36 cellular contexts compared by ENCODE assay signal in the genomic region with DNA sequence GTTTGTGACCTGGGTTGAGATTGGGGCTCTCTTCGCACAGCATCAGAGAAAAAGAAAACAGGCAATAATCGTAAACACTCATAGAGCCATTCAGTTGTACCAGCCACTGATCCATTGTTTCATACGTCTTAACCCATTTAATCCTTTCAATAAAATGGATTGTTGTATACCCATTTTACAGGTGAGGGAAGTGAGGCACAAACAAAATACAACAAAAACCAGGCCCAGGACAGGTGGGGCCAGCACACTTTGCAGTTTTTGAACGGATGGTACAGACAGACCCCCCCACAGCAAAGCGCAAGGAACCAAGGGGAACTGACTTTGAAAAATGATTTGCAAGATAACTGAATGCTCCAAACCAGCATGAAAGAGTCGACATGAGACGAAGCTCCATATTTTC. TPM values are rescaled to one million over a fixed set of nuclear protein-coding genes. Genes with fewer than 3 reads are reported as not detected.
"Had no signal": no experiment of that assay in that cellular context is flagged by ENCODE, and none has a peak within 500 bp of the region (broad histone marks: within the 10 kb centered on the region; RNA-seq: fewer than 3 reads in every experiment).

No MANE protein-coding gene starts in this region.

- DNase-seq: activated B cell treated with CpG ODN at 0.5 μM for 24 hours; activated CD4-positive, alpha-beta memory T cell treated with anti-CD3 and anti-CD28 coated beads for 36 hours; activated CD4-positive, alpha-beta T cell treated with anti-CD3 and anti-CD28 coated beads for 4 hours; activated CD4-positive, alpha-beta T cell treated with anti-CD3 and anti-CD28 coated beads, Interleukin-2, amount 50 U/mL, for 1 hour; activated CD4-positive, CD25-positive, alpha-beta regulatory T cell treated with anti-CD3 and anti-CD28 coated beads, Interleukin-2, amount 50 U/mL, for 72 hours; activated CD8-positive, alpha-beta memory T cell treated with anti-CD3 and anti-CD28 coated beads, Interleukin-2, amount 10 ng/mL, durations not matched to agents 7 days and 5 days; activated gamma-delta T cell; activated naive CD4-positive, alpha-beta T cell treated with Interleukin-2 at 50 U/mL for 16 hours; activated naive CD8-positive, alpha-beta T cell treated with anti-CD3 and anti-CD28 coated beads, Interleukin-2, amount 10 ng/mL, durations not matched to agents 7 days and 5 days; activated T-cell treated with anti-CD3 and anti-CD28 coated beads, Interleukin-2, amount 50 U/mL, for 1 hour; amygdala; MM.1S; MV-4-11; NCI-H1092; NCI-H1436 treated with DMSO at 0.1 percent for 48 hours; NCI-H2029 treated with DMSO at 0.1 percent for 48 hours; NCI-H2107; NCI-H2171; NCI-H510A; NCI-H526; NCI-H748 treated with DMSO at 0.1 percent for 48 hours; NK-92 treated with Interleukin-12 subunit alpha and Interleukin-12 subunit beta, amount 100 ng/mL, for 24 hours; PC-3; Peyer's patch; SIG-M5; SW 1271; T-helper 1 cell; T-helper 2 cell; T-helper 9 cell had no signal

- H3K27ac ChIP-seq: ascending aorta, KMS-11, RWPE1, VCaP had no signal

- ATAC-seq: activated CD8-positive, alpha-beta memory T cell treated with anti-CD3 and anti-CD28 coated beads, Interleukin-2, amount 10 ng/mL, durations not matched to agents 7 days and 5 days; PC-3; Right ventricle myocardium inferior; SK-N-SH treated with all-trans-retinoic acid at 6 μM for 48 hours had no signal

- H3K4me2 ChIP-seq: KMS-11 had no signal

- H3K36me3 ChIP-seq: ascending aorta, Peyer's patch had no signal

- H3K4me3 ChIP-seq: ascending aorta, Peyer's patch had no signal

- H3K27me3 ChIP-seq: ascending aorta, Peyer's patch had no signal

- H3K9me3 ChIP-seq: ascending aorta, Peyer's patch had no signal

- H3K9ac ChIP-seq: KMS-11 had no signal

RNA-seq across cellular contexts. Expression of a gene that starts 4.3 kb away (rescaled TPM):
- total RNA-seq: activated B cell treated with CpG ODN at 0.5 μM for 24 hours; activated CD4-positive, alpha-beta memory T cell treated with anti-CD3 and anti-CD28 coated beads for 36 hours; activated CD8-positive, alpha-beta memory T cell treated with anti-CD3 and anti-CD28 coated beads, Interleukin-2, amount 10 ng/mL, durations not matched to agents 7 days and 5 days; activated T-helper 2 cell treated with anti-CD3 and anti-CD28 coated beads, Interferon-gamma antibody, Interleukin-2, Interleukin-4, amounts not matched to agents 10 μg/mL and 5 μg/mL and 100 μg/mL, durations not matched to agents 14 hours and 24 hours and 36 hours; ascending aorta; Right ventricle myocardium inferior had no signal
